9 cellular contexts compared by ENCODE assay signal in the genomic region with DNA sequence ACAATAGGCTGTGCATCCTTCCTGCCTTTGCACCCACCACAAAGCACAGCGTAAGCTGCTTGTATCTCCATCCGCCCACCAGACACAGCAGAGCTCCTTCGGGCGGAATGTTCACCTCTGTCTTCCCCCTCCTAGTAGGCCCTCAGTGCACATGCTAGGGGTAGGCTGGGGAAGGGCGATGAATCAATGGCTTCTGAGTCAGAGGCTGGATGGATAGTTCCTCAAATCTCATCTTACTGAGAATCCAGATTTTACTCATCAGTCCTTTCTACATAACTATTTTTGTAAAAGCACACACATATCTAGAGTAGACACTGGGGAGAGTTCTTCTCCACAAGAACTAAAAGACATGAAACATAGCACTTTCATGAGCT.
DNase-seq lines count a peak whose midpoint lies in the region; ATAC-seq, FAIRE-seq and TF ChIP-seq lines count a peak whose summit lies in the region.
"Had no signal": no experiment of that assay in that cellular context is flagged by ENCODE, and none has a peak within 500 bp of the region (broad histone marks: within the 10 kb centered on the region; RNA-seq: fewer than 3 reads in every experiment).

No MANE protein-coding gene starts in this region.

- intact Hi-C loops in prostate gland (cut with DNase I), result no loop called here

- H3K27ac ChIP-seq in OCI-LY3 (ENCODE audit: low read length), result peak overlapping the region; percentile 99
- H3K27ac ChIP-seq in keratinocyte (ENCODE audit: control insufficient read depth, insufficient read depth, low read length), result no peak overlapping the region
- H3K27ac ChIP-seq in prostate gland, result no peak overlapping the region
- H3K27ac ChIP-seq: KMS-11 had no signal

- H3K4me2 ChIP-seq in OCI-LY3 (ENCODE audit: low read length), result peak overlapping the region; percentile 92
- H3K4me2 ChIP-seq in keratinocyte (ENCODE audit: control insufficient read depth, extremely low read depth, insufficient read depth, low read depth, low read length), result no peak overlapping the region
- H3K4me2 ChIP-seq: KMS-11 had no signal

- no peak for DNase-seq in keratinocyte (ENCODE audit: low read depth, low spot score)
- DNase-seq in DMS53 treated with DMSO at 0.1 percent for 48 hours (lab: John Stamatoyannopoulos, UW; ENCODE audit: unreplicated experiment), result no peak
- no peak for DNase-seq in H4 (ENCODE audit: low spot score)
- no peak for DNase-seq in prostate gland (ENCODE audit: low spot score)
- DNase-seq in activated gamma-delta T cell (lab: John Stamatoyannopoulos, UW), result no peak

- FAIRE-seq in keratinocyte (lab: Jason Lieb, UNC), result peak; percentile 44

- TF ChIP-seq POLR2A in prostate gland (IDR thresholded peaks at IDR 0.05), result no peak

- H3K4me1 ChIP-seq in OCI-LY3 (ENCODE audit: low read length) (peaks cover 74% of the 10 kb centered on the region), keratinocyte (ENCODE audit: control insufficient read depth, extremely low read depth, insufficient read depth, low read length) (peaks cover 48% of the 10 kb centered on the region), prostate gland (replicated peaks) (no peaks in the 10 kb centered on the region)

- H2AFZ ChIP-seq in OCI-LY3 (ENCODE audit: low read depth, low read length) (no peak overlapping the region), keratinocyte (ENCODE audit: control insufficient read depth, low read length) (no peak overlapping the region)

- H3K79me2 ChIP-seq in OCI-LY3 (ENCODE audit: low read length) (peaks cover 95% of the 10 kb centered on the region), keratinocyte (ENCODE audit: control insufficient read depth, insufficient read depth, low read length) (peaks cover 99% of the 10 kb centered on the region)

- peaks cover 17% of the 10 kb centered on the region for H3K9me1 ChIP-seq in keratinocyte (ENCODE audit: control insufficient read depth, extremely low read depth, insufficient read depth, low read length)

- no peak for TF ChIP-seq CTCF in OCI-LY3 (IDR thresholded peaks at IDR 0.05; ENCODE audit: low read depth, low read length)
- no peak for TF ChIP-seq CTCF in keratinocyte (optimal IDR thresholded peaks at IDR 0.05 in 1 of 3, IDR thresholded peaks at IDR 0.05 in 1 of 3, conservative IDR thresholded peaks at IDR 0.05 in 1 of 3; ENCODE audit: extremely low read depth in 1 of 3, insufficient read depth in 2 of 3, low read length in 3 of 3)
- TF ChIP-seq CTCF in prostate gland (IDR thresholded peaks at IDR 0.05), result no peak

- ATAC-seq in GM18519 (IDR thresholded peaks at IDR 0.05; ENCODE audit: low FRiP score, unreplicated experiment) (peak; percentile 89), GM21737 (IDR thresholded peaks at IDR 0.05; ENCODE audit: unreplicated experiment) (peak; percentile 91)

- WGBS in prostate gland, result 88% methylated on average over 5 of the region's 5 CpGs

- no peaks in the 10 kb centered on the region for H3K27me3 ChIP-seq in OCI-LY3 (ENCODE audit: low read depth, low read length)
- no peaks in the 10 kb centered on the region for H3K27me3 ChIP-seq in keratinocyte (ENCODE audit: control insufficient read depth, extremely low read depth, insufficient read depth, low read length)
- H3K27me3 ChIP-seq in prostate gland (replicated peaks; ENCODE audit: insufficient read depth), result no peaks in the 10 kb centered on the region

- H3K4me3 ChIP-seq in OCI-LY3 (ENCODE audit: low read length) (peak overlapping the region; percentile 65), keratinocyte (ENCODE audit: control insufficient read depth in 2 of 3, extremely low read depth in 1 of 3, insufficient read depth in 2 of 3, low read depth in 1 of 3, low read length in 3 of 3) (no peak overlapping the region), prostate gland (no peak overlapping the region)

- no peaks in the 10 kb centered on the region for H3K9me3 ChIP-seq in OCI-LY3 (ENCODE audit: insufficient read depth, low read length)
- H3K9me3 ChIP-seq in keratinocyte (ENCODE audit: control insufficient read depth, low read depth, low read length), result no peaks in the 10 kb centered on the region
- no peaks in the 10 kb centered on the region for H3K9me3 ChIP-seq in prostate gland

- H4K20me1 ChIP-seq in OCI-LY3 (ENCODE audit: insufficient read depth, low read length), result peaks cover 45% of the 10 kb centered on the region
- H4K20me1 ChIP-seq in keratinocyte (ENCODE audit: control insufficient read depth, extremely low read depth, insufficient read depth, low read length), result peaks cover 79% of the 10 kb centered on the region

- dilution Hi-C loops in keratinocyte (cut with MboI; ENCODE audit: extremely low pct_ligation_motif_present, low sequenced_read_pairs), result no loop called here

- peak overlapping the region; percentile 74; the same call in 1 of the 2 replicates for H3K9ac ChIP-seq in OCI-LY3 (ENCODE audit: low read length)
- H3K9ac ChIP-seq in keratinocyte (ENCODE audit: control insufficient read depth, extremely low read depth, insufficient read depth, low read length), result no peak overlapping the region
- H3K9ac ChIP-seq: KMS-11 had no signal

- H3K36me3 ChIP-seq in OCI-LY3 (replicated peaks; ENCODE audit: low read depth, low read length) (peaks cover 37% of the 10 kb centered on the region), keratinocyte (ENCODE audit: control insufficient read depth in 2 of 2, extremely low read depth in 1 of 2, insufficient read depth in 2 of 2, low read length in 2 of 2) (peaks cover 14 to 19% of the 10 kb centered on the region in 2 experiments), prostate gland (no peaks in the 10 kb centered on the region)
